ENCODE assay signal across 1 cellular context in genomic region chr2:237113026-237113810, GRCh38.
TF ChIP-seq lines count a peak whose summit lies in the region.

No MANE protein-coding gene starts in this region.

TF ChIP-seq in HepG2, 621 proteins besides CTCF, POLR2A, EP300 and RAD21:
- TF ChIP-seq SIN3B (IDR thresholded peaks at IDR 0.05; ENCODE audit: low read length) = no peak
- no peak for TF ChIP-seq MAX (IDR thresholded peaks at IDR 0.05)
- no peak for TF ChIP-seq TEAD3 (CRISPR knock-in tag; optimal IDR thresholded peaks at IDR 0.05; ENCODE audit: borderline replicate concordance)
- TF ChIP-seq ZNF224 (CRISPR knock-in tag; IDR thresholded peaks at IDR 0.05) = no peak
- TF ChIP-seq ZNF749 (CRISPR knock-in tag; IDR thresholded peaks at IDR 0.05; ENCODE audit: borderline replicate concordance) = no peak
- TF ChIP-seq ZFP1 (CRISPR knock-in tag; IDR thresholded peaks at IDR 0.05) = no peak
- TF ChIP-seq NFE2L1 (CRISPR knock-in tag; IDR thresholded peaks at IDR 0.05; ENCODE audit: borderline replicate concordance) = no peak
- no peak for TF ChIP-seq FOXC1 (CRISPR knock-in tag; IDR thresholded peaks at IDR 0.05; ENCODE audit: borderline replicate concordance)
- TF ChIP-seq ZNF615 (CRISPR knock-in tag; IDR thresholded peaks at IDR 0.05; ENCODE audit: borderline replicate concordance) = no peak
- no peak for TF ChIP-seq CBX5 (CRISPR knock-in tag; IDR thresholded peaks at IDR 0.05; ENCODE audit: borderline replicate concordance)
- TF ChIP-seq TFAP4 (IDR thresholded peaks at IDR 0.05; ENCODE audit: borderline replicate concordance, low read depth) = no peak
- no peak for TF ChIP-seq NFRKB (IDR thresholded peaks at IDR 0.05)
TF ChIP-seq in HepG2: peak in this region for 0.
